ENCODE assay signal across 18 cellular contexts in the genomic region with DNA sequence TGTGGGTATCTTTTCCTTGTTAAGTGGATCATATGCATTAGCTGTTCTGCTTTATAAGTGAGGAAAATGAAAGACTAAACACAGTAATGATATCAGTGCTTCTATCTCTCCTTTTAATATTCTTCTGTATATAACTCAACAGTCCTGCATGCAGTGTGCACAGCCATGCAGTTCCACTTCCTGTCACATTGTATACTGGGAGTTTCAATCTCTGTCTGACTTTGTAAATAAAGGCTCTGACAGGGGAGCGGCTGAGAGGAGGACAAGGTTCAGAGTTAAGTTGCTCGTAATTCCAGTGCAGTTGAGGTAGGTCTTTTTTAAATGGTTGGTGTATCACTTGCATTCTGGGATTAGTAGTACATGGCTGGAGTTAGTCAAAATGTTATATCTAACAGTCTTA.
A peak's percentile ranks its signal among the peaks of the same experiment; 100 is the strongest.
DNase-seq lines count a peak whose midpoint lies in the region; ATAC-seq, FAIRE-seq and TF ChIP-seq lines count a peak whose summit lies in the region.
"Had no signal": no experiment of that assay in that cellular context is flagged by ENCODE, and none has a peak within 500 bp of the region (broad histone marks: within the 10 kb centered on the region; RNA-seq: fewer than 3 reads in every experiment).

No MANE protein-coding gene starts in this region.

- POLR2A ChIA-PET in GM12878 (lab: Charles Lee), result no interaction called here
- POLR2A ChIA-PET in naive thymus-derived CD4-positive, alpha-beta T cell (lab: Charles Lee), result no interaction called here

- RAD21 ChIA-PET in GM12878 (lab: Charles Lee; ENCODE audit: unreplicated experiment), result no interaction called here

- no peaks in the 10 kb centered on the region for H3K9me3 Mint-ChIP-seq in naive thymus-derived CD4-positive, alpha-beta T cell

- H2AFZ ChIP-seq in GM12878 (ENCODE audit: control insufficient read depth, low read depth, low read length), result no peak overlapping the region
- H2AFZ ChIP-seq: parathyroid adenoma had no signal

- no peaks in the 10 kb centered on the region for H3K4me1 ChIP-seq in GM12878 (ENCODE audit: control insufficient read depth, insufficient read depth, low read length)
- no peaks in the 10 kb centered on the region for H3K4me1 ChIP-seq in naive thymus-derived CD4-positive, alpha-beta T cell (ENCODE audit: control insufficient read depth in 2 of 2, insufficient read depth in 2 of 2, low read length in 2 of 2)
- H3K4me1 ChIP-seq: parathyroid adenoma, Peyer's patch had no signal

- H3K36me3 Mint-ChIP-seq in naive thymus-derived CD4-positive, alpha-beta T cell, result no peaks in the 10 kb centered on the region

- no peaks in the 10 kb centered on the region for H3K36me3 ChIP-seq in GM12878 (ENCODE audit: control insufficient read depth in 2 of 2, insufficient read depth in 2 of 2, low read length in 1 of 2)
- H3K36me3 ChIP-seq in naive thymus-derived CD4-positive, alpha-beta T cell (ENCODE audit: control insufficient read depth in 2 of 3, insufficient read depth in 3 of 3, low read length in 3 of 3), result no peaks in the 10 kb centered on the region
- H3K36me3 ChIP-seq: Peyer's patch had no signal

- no peaks in the 10 kb centered on the region for H3K4me1 Mint-ChIP-seq in naive thymus-derived CD4-positive, alpha-beta T cell

- no peaks in the 10 kb centered on the region for H3K9me3 ChIP-seq in GM12878 (replicated peaks; ENCODE audit: control insufficient read depth, insufficient read depth, low read length)
- H3K9me3 ChIP-seq in naive thymus-derived CD4-positive, alpha-beta T cell (ENCODE audit: control insufficient read depth in 2 of 3, low read length in 3 of 3), result no peaks in the 10 kb centered on the region
- H3K9me3 ChIP-seq: Peyer's patch had no signal

- no peak for DNase-seq in GM12878 (ENCODE audit: low read depth, low spot score)
- no peak for DNase-seq in naive thymus-derived CD4-positive, alpha-beta T cell
- no peak for DNase-seq in hypothalamus (lab: John Stamatoyannopoulos, UW)
- DNase-seq in sciatic nerve (ENCODE audit: low spot score), result no peak
- DNase-seq in activated naive CD4-positive, alpha-beta T cell (lab: John Stamatoyannopoulos, UW), result no peak
- DNase-seq: activated effector memory CD4-positive, alpha-beta T cell treated with anti-CD3 and anti-CD28 coated beads, Interleukin-2, amount 50 U/mL, for 16 hours; dermis blood vessel endothelial cell; head of caudate nucleus; NCI-H1436 treated with DMSO at 0.1 percent for 48 hours; NCI-H524 treated with DMSO at 0.1 percent for 48 hours had no signal

- in situ Hi-C loops in GM12878 (cut with MboI), result no loop called here

- H3K79me2 ChIP-seq in GM12878 (ENCODE audit: control insufficient read depth, insufficient read depth, low read length), result no peaks in the 10 kb centered on the region
- H3K79me2 ChIP-seq: parathyroid adenoma had no signal

- TF ChIP-seq RAD21 in GM12878 (IDR thresholded peaks at IDR 0.05; ENCODE audit: insufficient read depth, low read depth, low read length), result no peak

- H3K4me3 ChIP-seq in GM12878, result no peak overlapping the region
- no peak overlapping the region for H3K4me3 ChIP-seq in naive thymus-derived CD4-positive, alpha-beta T cell (ENCODE audit: low read length)
- H3K4me3 ChIP-seq: Peyer's patch had no signal

- no peak for TF ChIP-seq CTCF in GM12878 (IDR thresholded peaks at IDR 0.05 in 2 of 3, conservative IDR thresholded peaks at IDR 0.05 in 1 of 3; ENCODE audit: control insufficient read depth in 2 of 3, extremely low read depth in 1 of 3, insufficient read depth in 1 of 3, low read depth in 3 of 3, low read length in 3 of 3)

- no peak overlapping the region for H3K27ac ChIP-seq in GM12878 (ENCODE audit: control insufficient read depth, insufficient read depth)
- H3K27ac ChIP-seq in naive thymus-derived CD4-positive, alpha-beta T cell (ENCODE audit: low read depth, low read length), result no peak overlapping the region
- H3K27ac ChIP-seq: parathyroid adenoma, Peyer's patch, VCaP had no signal

- no peak for TF ChIP-seq POLR2A in GM12878 (IDR thresholded peaks at IDR 0.05; ENCODE audit: low read depth, low read length)

- CTCF ChIA-PET in GM12878 (lab: Yijun Ruan, JAX), result no interaction called here
- CTCF ChIA-PET in naive thymus-derived CD4-positive, alpha-beta T cell (lab: Charles Lee), result no interaction called here

- intact Hi-C loops in GM12878 (cut with micrococcal nuclease; ENCODE audit: unreplicated experiment) (no loop called here), sciatic nerve (cut with DNase I) (no loop called here)
- intact Hi-C loops in naive thymus-derived CD4-positive, alpha-beta T cell (cut with micrococcal nuclease), result no loop called here

- no peak overlapping the region for H3K27ac Mint-ChIP-seq in naive thymus-derived CD4-positive, alpha-beta T cell

- H3K27me3 Mint-ChIP-seq in naive thymus-derived CD4-positive, alpha-beta T cell, result peaks cover 0 to 19% (median 5%) of the 10 kb centered on the region in 5 donors

- H3K4me3 Mint-ChIP-seq in naive thymus-derived CD4-positive, alpha-beta T cell, result no peak overlapping the region

- H4K20me1 ChIP-seq in GM12878 (ENCODE audit: control insufficient read depth, insufficient read depth), result no peaks in the 10 kb centered on the region

- no TSS peak for BruUV-seq in GM12878 (replicated peaks; lab: Mats Ljungman, UMichigan)

- WGBS in GM12878 (ENCODE audit: insufficient coverage, insufficient replicate concordance, low lambda C conversion rate, missing lambda C conversion rate), result 23% methylated on average over 2 of the region's 2 CpGs

- no peaks in the 10 kb centered on the region; a peak in 1 of 4 replicates for H3K27me3 ChIP-seq in GM12878 (replicated peaks in 1 of 2; ENCODE audit: control insufficient read depth in 2 of 2, insufficient read depth in 2 of 2, low read length in 1 of 2)
- H3K27me3 ChIP-seq in naive thymus-derived CD4-positive, alpha-beta T cell (ENCODE audit: control insufficient read depth in 2 of 2, insufficient read depth in 2 of 2, low read length in 2 of 2), result no peaks in the 10 kb centered on the region
- H3K27me3 ChIP-seq: Peyer's patch had no signal

- H3K4me2 ChIP-seq in GM12878 (ENCODE audit: control insufficient read depth, insufficient read depth), result no peak overlapping the region

- no peak for TF ChIP-seq EP300 in GM12878 (IDR thresholded peaks at IDR 0.05; ENCODE audit: borderline replicate concordance in 1 of 2, control insufficient read depth in 1 of 2, low read depth in 2 of 2, low read length in 2 of 2)

- FAIRE-seq in GM12878 (lab: Jason Lieb, UNC), result no peak
- FAIRE-seq: astrocyte had no signal

- no peak overlapping the region for H3K9ac ChIP-seq in GM12878 (ENCODE audit: control insufficient read depth, insufficient read depth, low read length)
- H3K9ac ChIP-seq: parathyroid adenoma had no signal

- ATAC-seq in GM18508 (IDR thresholded peaks at IDR 0.05; ENCODE audit: insufficient read depth, unreplicated experiment) (peak; percentile 56), GM21367 (IDR thresholded peaks at IDR 0.05; ENCODE audit: unreplicated experiment) (peak; percentile 70), HG03039 (IDR thresholded peaks at IDR 0.05; ENCODE audit: unreplicated experiment) (peak; percentile 63), GM12878 (peak; percentile 67), sciatic nerve (no peak)
- ATAC-seq in naive thymus-derived CD4-positive, alpha-beta T cell, result no peak
- ATAC-seq: esophagus mucosa had no signal

- SMC1A ChIA-PET in GM12878 (lab: Charles Lee; ENCODE audit: uncharacterized antibody, unreplicated experiment), result no interaction called here

TF ChIP-seq in GM12878, 131 proteins besides CTCF, POLR2A, EP300 and RAD21:
- TF ChIP-seq SPI1 (IDR thresholded peaks at IDR 0.05; ENCODE audit: borderline replicate concordance, insufficient read depth, low read depth, low read length), result 0 out of 2 replicates have a peak, but pooled peaks have one; percentile 4
- TF ChIP-seq PAX5 (IDR thresholded peaks at IDR 0.05; ENCODE audit: borderline replicate concordance, low read depth, low read length), result peak; percentile 56; the same call in 1 of the 2 replicates
- no peak for TF ChIP-seq BHLHE40 (IDR thresholded peaks at IDR 0.05; ENCODE audit: borderline replicate concordance in 1 of 2, low read depth in 2 of 2, low read length in 1 of 2)
- no peak for TF ChIP-seq CHD2 (IDR thresholded peaks at IDR 0.05; ENCODE audit: borderline replicate concordance, low read depth, low read length)

Comparison
In these comparisons a context has a peak if more than half of its experiments do, and no peak if none do; other contexts are left out.
1. ATAC-seq: peak in GM18508 (single experiment), GM21367 (single experiment), HG03039 (single experiment) and GM12878 (single experiment); none in naive thymus-derived CD4-positive, alpha-beta T cell (single experiment) and sciatic nerve (single experiment).